8 cellular contexts compared by ENCODE assay signal in genomic region chr1:169586395-169587255, GRCh38. TPM values are rescaled to one million over a fixed set of nuclear protein-coding genes. Genes with fewer than 3 reads are reported as not detected.
DNase-seq lines count a peak whose midpoint lies in the region; ATAC-seq and TF ChIP-seq lines count a peak whose summit lies in the region.

Gene F5 (minus strand): TSS chr1:169586481. CDS start chr1:169586386, 95 bp downstream.

- peak; percentile 11 for DNase-seq in GF-D8 (lab: John Stamatoyannopoulos, UW)
- DNase-seq in H7 = peak; percentile 67
- DNase-seq in MM.1S = peak; percentile 80
- DNase-seq in adrenal gland = peak; percentile 35 to 81 (median 68)
- DNase-seq in right cardiac atrium = peak; percentile 79 to 89 (median 87)
- peak; percentile 32 for DNase-seq in pulmonary artery endothelial cell (ENCODE audit: low read depth, low spot score)
- peak; percentile 76 to 85 for DNase-seq in aorta

- H3K36me3 ChIP-seq in H7 (replicated peaks; ENCODE audit: control insufficient read depth, insufficient read depth, low read length) (no peaks in the 10 kb centered on the region), MM.1S (replicated peaks; ENCODE audit: insufficient read depth, low read length) (no peaks in the 10 kb centered on the region), adrenal gland (replicated peaks in 1 of 2) (no peaks in the 10 kb centered on the region), aorta (ENCODE audit: control insufficient read depth in 1 of 2, insufficient read depth in 2 of 2, low read length in 1 of 2) (no peaks in the 10 kb centered on the region)

- no peak for TF ChIP-seq POLR2A in adrenal gland (IDR thresholded peaks at IDR 0.05)

- H3K27ac ChIP-seq in MM.1S (ENCODE audit: low read length) = no peak within 1 kb of the TSS
- no peak within 1 kb of the TSS for H3K27ac ChIP-seq in adrenal gland
- H3K27ac ChIP-seq in right cardiac atrium (ENCODE audit: low read length) = peak within 1 kb of the TSS; percentile 42
- H3K27ac ChIP-seq in aorta (ENCODE audit: low read depth in 1 of 2, low read length in 2 of 2) = no peak within 1 kb of the TSS

- H3K4me1 Mint-ChIP-seq in T-helper 1 cell treated with Interleukin-12 subunit alpha and Interleukin-12 subunit beta and Interleukin-4 antibody, amounts not matched to agents 30 μg/mL and 1 μg/mL, for 36 hours (ENCODE audit: low read depth) = peaks cover 48% of the 10 kb centered on the region

- no peak within 1 kb of the TSS for H3K4me3 ChIP-seq in H7 (ENCODE audit: insufficient read depth, low read depth, low read length)
- H3K4me3 ChIP-seq in MM.1S (ENCODE audit: low read length) = peak within 1 kb of the TSS; percentile 16
- H3K4me3 ChIP-seq in adrenal gland = no peak within 1 kb of the TSS
- no peak within 1 kb of the TSS for H3K4me3 ChIP-seq in right cardiac atrium (ENCODE audit: low read length)
- H3K4me3 ChIP-seq in aorta (ENCODE audit: low read length in 2 of 2) = no peak within 1 kb of the TSS

- WGBS in adrenal gland, 4 donors = 23 to 63% (median 26%) methylated on average over 4 to 15 of the region's 15 CpGs
- 13% methylated on average over 15 of the region's 15 CpGs for WGBS in right cardiac atrium
- 22 to 24% methylated on average over 15 of the region's 15 CpGs for WGBS in aorta, 2 donors

- TF ChIP-seq CTCF in MM.1S (IDR thresholded peaks at IDR 0.05; ENCODE audit: low read length) (peak; percentile 76), adrenal gland (IDR thresholded peaks at IDR 0.05) (peak; percentile 23 to 57 (median 37))

- H3K4me2 ChIP-seq in MM.1S (ENCODE audit: low read depth, low read length) = peak within 1 kb of the TSS; percentile 56

- H3K27me3 Mint-ChIP-seq in T-helper 1 cell treated with Interleukin-12 subunit alpha and Interleukin-12 subunit beta and Interleukin-4 antibody, amounts not matched to agents 30 μg/mL and 1 μg/mL, for 36 hours (ENCODE audit: low read depth) = no peaks in the 10 kb centered on the region

- peak within 1 kb of the TSS; percentile 51 for H2AFZ ChIP-seq in MM.1S (ENCODE audit: low read length)

- H3K9ac ChIP-seq in MM.1S (ENCODE audit: low read length) = no peak within 1 kb of the TSS

- no peaks in the 10 kb centered on the region for H4K20me1 ChIP-seq in MM.1S (ENCODE audit: insufficient read depth, low read length)

- H3K79me2 ChIP-seq in MM.1S (ENCODE audit: low read length) = no peaks in the 10 kb centered on the region

- H3K4me3 Mint-ChIP-seq in T-helper 1 cell treated with Interleukin-12 subunit alpha and Interleukin-12 subunit beta and Interleukin-4 antibody, amounts not matched to agents 30 μg/mL and 1 μg/mL, for 36 hours = peak within 1 kb of the TSS; percentile 88

- ATAC-seq in right cardiac atrium (peak; percentile 98 to 99), aorta (ENCODE audit: low FRiP score) (peak; percentile 90)

- H3K27me3 ChIP-seq in H7 (ENCODE audit: control insufficient read depth, insufficient read depth, low read length) (peaks cover 2% of the 10 kb centered on the region; the same call in 1 of the 2 replicates), MM.1S (replicated peaks; ENCODE audit: insufficient read depth, low read length) (no peaks in the 10 kb centered on the region), adrenal gland (peaks cover 13% of the 10 kb centered on the region), right cardiac atrium (ENCODE audit: control insufficient read depth, insufficient read depth) (no peaks in the 10 kb centered on the region), aorta (ENCODE audit: control insufficient read depth in 1 of 2, insufficient read depth in 2 of 2, low read length in 1 of 2) (no peaks in the 10 kb centered on the region)

- 0 out of 2 replicates have a peak, but pooled peaks cover 4% of the 10 kb centered on the region for H3K4me1 ChIP-seq in MM.1S (ENCODE audit: low read length)
- peaks cover 0 to 9% of the 10 kb centered on the region in 2 donors for H3K4me1 ChIP-seq in adrenal gland (replicated peaks in 1 of 2)
- peaks cover 5% of the 10 kb centered on the region for H3K4me1 ChIP-seq in right cardiac atrium (ENCODE audit: control insufficient read depth, insufficient read depth, low read length)
- no peaks in the 10 kb centered on the region for H3K4me1 ChIP-seq in aorta (ENCODE audit: control insufficient read depth in 1 of 2, insufficient read depth in 2 of 2, low read length in 2 of 2)

- H3K9me2 ChIP-seq in MM.1S (replicated peaks; ENCODE audit: insufficient read depth, low read length) = no peaks in the 10 kb centered on the region

- peak within 1 kb of the TSS; percentile 78 for H3K27ac Mint-ChIP-seq in T-helper 1 cell treated with Interleukin-12 subunit alpha and Interleukin-12 subunit beta and Interleukin-4 antibody, amounts not matched to agents 30 μg/mL and 1 μg/mL, for 36 hours

- no peaks in the 10 kb centered on the region for H3F3A ChIP-seq in MM.1S (ENCODE audit: insufficient read depth, low read length)

- intact Hi-C loops in adrenal gland (cut with DNase I) = loop anchor here in 1 of 2 donors (10.0 kb wide), 1 partner anchor 228 kb away; no protein-coding TSS in a partner anchor
- intact Hi-C loops in right cardiac atrium (cut with DNase I) = no loop called here
- intact Hi-C loops in aorta (cut with DNase I) = no loop called here

- no peaks in the 10 kb centered on the region for H3K36me3 Mint-ChIP-seq in T-helper 1 cell treated with Interleukin-12 subunit alpha and Interleukin-12 subunit beta and Interleukin-4 antibody, amounts not matched to agents 30 μg/mL and 1 μg/mL, for 36 hours (ENCODE audit: low read depth)

- no peaks in the 10 kb centered on the region for H3K9me3 ChIP-seq in MM.1S (replicated peaks; ENCODE audit: insufficient read depth, low read length)
- no peaks in the 10 kb centered on the region for H3K9me3 ChIP-seq in adrenal gland (replicated peaks in 1 of 3)
- H3K9me3 ChIP-seq in right cardiac atrium (ENCODE audit: control insufficient read depth, low read length) = no peaks in the 10 kb centered on the region
- peaks cover 1% of the 10 kb centered on the region for H3K9me3 ChIP-seq in aorta (ENCODE audit: control insufficient read depth, low read length)

- no peaks in the 10 kb centered on the region for H3K9me3 Mint-ChIP-seq in T-helper 1 cell treated with Interleukin-12 subunit alpha and Interleukin-12 subunit beta and Interleukin-4 antibody, amounts not matched to agents 30 μg/mL and 1 μg/mL, for 36 hours

RNA-seq across cellular contexts. Expression of gene F5, which starts in this region (rescaled TPM):
- not detected in 2 replicates for total RNA-seq in H7 (2014; rRNA removed; shearing (Covaris generic))
- total RNA-seq in adrenal gland (under 1 TPM in 4 of 8 donors, not detected in 4; under 0.01 to 0.39 (median 0.11) TPM), right cardiac atrium (10 to 100 TPM in 2 of 4 donors, 1 to 10 TPM in 2; 4.0 to 16.5 (median 8.7) TPM), pulmonary artery endothelial cell (0.04 and 0.13 TPM in 2 replicates), aorta (1 to 10 TPM in 1 of 2 donors, under 1 TPM in 1; 0.48 to 1.4 TPM)
- polyA plus RNA-seq in adrenal gland (under 1 TPM; 0.13 to 0.88 (median 0.64) TPM), right cardiac atrium (6.8 TPM), aorta (1 to 10 TPM; 1.0 to 3.5 TPM)

Comparison
In these comparisons a context has a peak if more than half of its experiments do, and no peak if none do; other contexts are left out.
1. Peak in DNase-seq in H7; RNA of the gene not detected or under 1 TPM.
2. Peak in DNase-seq in adrenal gland; RNA of the gene not detected or under 1 TPM.
3. Peak in DNase-seq in pulmonary artery endothelial cell; RNA of the gene not detected or under 1 TPM.
4. DNase-seq: peak in every context shown above with its lines; median percentile 87 in right cardiac atrium; 80 in aorta; 80 in MM.1S; 68 in adrenal gland; 67 in H7; 32 in pulmonary artery endothelial cell; 11 in GF-D8.